In the genomic region with DNA sequence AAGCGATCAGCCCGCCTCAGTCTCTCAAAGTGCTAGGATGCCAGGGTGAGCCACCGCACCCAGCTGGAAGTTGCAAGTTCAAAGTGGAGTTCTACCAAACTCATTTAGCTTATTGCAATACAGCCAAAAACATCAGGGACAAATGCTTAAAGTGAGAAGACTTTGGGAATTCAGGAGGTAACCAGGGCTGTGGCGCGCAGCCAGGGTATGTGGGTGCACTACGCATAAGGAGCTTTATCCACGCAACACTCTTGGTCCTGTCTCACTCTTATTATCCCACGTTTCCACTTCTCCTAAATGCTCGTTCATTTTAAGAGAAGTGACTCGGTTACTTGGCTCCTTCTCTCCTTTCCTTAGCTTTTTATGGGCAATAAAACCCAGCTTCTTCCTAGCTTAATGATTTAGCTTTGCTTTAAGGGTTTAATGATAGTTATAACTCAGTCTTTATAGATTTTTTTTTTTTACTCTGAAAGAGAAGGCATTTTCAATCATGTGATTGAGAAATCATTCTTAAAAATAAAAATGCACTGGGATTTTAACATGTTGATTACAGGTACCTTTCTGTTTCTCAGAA, we compare ENCODE assay signal across 23 cellular contexts.
DNase-seq lines count a peak whose midpoint lies in the region; ATAC-seq, FAIRE-seq and TF ChIP-seq lines count a peak whose summit lies in the region.
"Had no signal": no experiment of that assay in that cellular context is flagged by ENCODE, and none has a peak within 500 bp of the region (broad histone marks: within the 10 kb centered on the region; RNA-seq: fewer than 3 reads in every experiment).

No MANE protein-coding gene starts in this region.

- ATAC-seq in GM19452 (IDR thresholded peaks at IDR 0.05; ENCODE audit: unreplicated experiment) = no peak
- ATAC-seq: A549; CD8-positive, alpha-beta T cell had no signal

- H3K79me2 ChIP-seq in smooth muscle cell (ENCODE audit: low read depth) = no peaks in the 10 kb centered on the region

- H3K9ac ChIP-seq in smooth muscle cell (ENCODE audit: low read depth) = no peak overlapping the region
- H3K9ac ChIP-seq: BLaER1, GM23248 had no signal

- DNase-seq in AG09309 (ENCODE audit: low read depth) (peak; percentile 45), LNCaP clone FGC (ENCODE audit: low read depth) (peak; percentile 45), smooth muscle cell (lab: John Stamatoyannopoulos, UW; ENCODE audit: unreplicated experiment) (no peak), NCI-H526 treated with DMSO at 0.1 percent for 48 hours (lab: John Stamatoyannopoulos, UW) (no peak), SW480 (ENCODE audit: low spot score) (no peak)
- DNase-seq: 8988T; ACHN; Caco-2; CD4-positive, CD25-positive, alpha-beta regulatory T cell; CD8-positive, alpha-beta T cell; DMS 273 treated with DMSO at 0.1 percent for 48 hours; DND-41; GM23248; H7; HCEC 1CT had no signal

- no peaks in the 10 kb centered on the region for H3K27me3 ChIP-seq in smooth muscle cell (ENCODE audit: low read depth)
- H3K27me3 ChIP-seq: BLaER1 had no signal

- WGBS in smooth muscle cell (ENCODE audit: low lambda C conversion rate) = 77% methylated on average over 10 of the region's 10 CpGs

- H3F3A ChIP-seq in smooth muscle cell (ENCODE audit: low read depth) = no peaks in the 10 kb centered on the region

- H3K9me3 ChIP-seq in smooth muscle cell (replicated peaks; ENCODE audit: low read depth) = peaks cover 5% of the 10 kb centered on the region

- no peak overlapping the region for H3K4me2 ChIP-seq in smooth muscle cell
- H3K4me2 ChIP-seq: A549, BLaER1 had no signal

- TF ChIP-seq CTCF in AG09309 (IDR thresholded peaks at IDR 0.05; ENCODE audit: control insufficient read depth, insufficient read depth, low read depth, low read length, missing control alignments) (no peak), LNCaP clone FGC (IDR thresholded peaks at IDR 0.05; ENCODE audit: control insufficient read depth, extremely low read depth, insufficient read depth) (no peak), smooth muscle cell (IDR thresholded peaks at IDR 0.05; ENCODE audit: borderline replicate concordance, insufficient read depth, poor library complexity, severe bottlenecking) (no peak)

- FAIRE-seq in endometrium (lab: Jason Lieb, UNC) = peak; percentile 50
- FAIRE-seq: A549, G401.6, GM12892, H1 had no signal

- no peaks in the 10 kb centered on the region for H4K20me1 ChIP-seq in smooth muscle cell (ENCODE audit: low read depth)
- H4K20me1 ChIP-seq: BLaER1 had no signal

- H3K4me3 ChIP-seq in AG09309 (ENCODE audit: control insufficient read depth, low read depth, low read length) = no peak overlapping the region
- no peak overlapping the region for H3K4me3 ChIP-seq in LNCaP clone FGC (ENCODE audit: low read depth, low read length)
- H3K4me3 ChIP-seq in smooth muscle cell = no peak overlapping the region
- H3K4me3 ChIP-seq: A549, BLaER1, GM23248 had no signal

- no peaks in the 10 kb centered on the region for H3K4me1 ChIP-seq in smooth muscle cell (ENCODE audit: low read depth)
- H3K4me1 ChIP-seq: A549, BLaER1, Caco-2 had no signal

- no peak overlapping the region for H3K27ac ChIP-seq in smooth muscle cell (ENCODE audit: low read depth)
- H3K27ac ChIP-seq: A549, BLaER1, C4-2B, GM23248 had no signal

- peak overlapping the region; percentile 80 for H2AFZ ChIP-seq in smooth muscle cell (ENCODE audit: low read depth)
- H2AFZ ChIP-seq: GM23248 had no signal

- H3K36me3 ChIP-seq in smooth muscle cell (ENCODE audit: low read depth) = no peaks in the 10 kb centered on the region
- H3K36me3 ChIP-seq: BLaER1 had no signal

Comparison
In these comparisons a context has a peak if more than half of its experiments do, and no peak if none do; other contexts are left out.
1. DNase-seq: peak in AG09309 (single experiment) and LNCaP clone FGC (single experiment); none in smooth muscle cell (single experiment), NCI-H526 treated with DMSO at 0.1 percent for 48 hours (single experiment) and SW480 (single experiment).